Comparison of ENCODE assay signal across 8 cellular contexts in the genomic region with DNA sequence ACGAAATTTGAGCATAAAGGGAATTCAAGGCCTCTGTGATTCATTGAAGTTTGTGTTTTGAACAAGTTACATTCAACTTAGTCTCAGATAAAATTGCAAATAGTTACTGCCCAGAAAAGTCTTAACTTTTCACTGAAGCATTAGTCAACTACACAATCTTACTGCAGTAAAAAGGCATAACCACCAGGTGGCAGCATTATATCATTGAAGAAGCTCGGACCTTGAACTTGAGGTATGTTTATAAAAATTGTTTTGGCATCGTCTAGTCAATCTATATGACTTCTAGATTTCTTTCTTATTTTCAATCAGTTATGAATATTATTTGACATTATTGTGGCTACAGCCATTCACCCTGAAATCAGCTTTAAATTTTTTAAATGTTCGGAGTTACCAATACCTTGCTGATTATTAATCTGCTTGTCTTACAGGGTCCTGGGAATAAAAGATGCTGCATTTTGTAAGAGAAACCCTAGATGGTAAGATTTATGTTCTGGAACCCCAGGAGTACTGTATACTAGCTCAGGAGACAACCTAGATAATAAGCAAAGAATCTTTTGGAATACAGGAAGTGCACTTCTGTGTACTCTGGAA.
DNase-seq lines count a peak whose midpoint lies in the region; ATAC-seq and TF ChIP-seq lines count a peak whose summit lies in the region.

No MANE protein-coding gene starts in this region.

- no peak overlapping the region for H3K4me2 ChIP-seq in SU-DHL-6 (ENCODE audit: low read depth, low read length, poor library complexity, severe bottlenecking)

- no peak for TF ChIP-seq POLR2A in suprapubic skin (IDR thresholded peaks at IDR 0.05)

- no peak for TF ChIP-seq EP300 in suprapubic skin (IDR thresholded peaks at IDR 0.05)

- H3K27ac Mint-ChIP-seq in chondrocyte (ENCODE audit: unreplicated experiment) = no peak overlapping the region

- H3K36me3 ChIP-seq in SU-DHL-6 (ENCODE audit: low read length) = no peaks in the 10 kb centered on the region
- no peaks in the 10 kb centered on the region for H3K36me3 ChIP-seq in liver (ENCODE audit: control insufficient read depth in 4 of 4, insufficient read depth in 3 of 4, low read depth in 1 of 4, low read length in 3 of 4)
- H3K36me3 ChIP-seq in suprapubic skin = no peaks in the 10 kb centered on the region

- H3K27me3 ChIP-seq in SU-DHL-6 (ENCODE audit: low read length) (no peaks in the 10 kb centered on the region), liver (ENCODE audit: control insufficient read depth in 4 of 4, insufficient read depth in 4 of 4, low read length in 3 of 4) (no peaks in the 10 kb centered on the region), suprapubic skin (no peaks in the 10 kb centered on the region)

- H3K4me3 Mint-ChIP-seq in chondrocyte (ENCODE audit: unreplicated experiment) = no peak overlapping the region

- WGBS in liver = 23% methylated on average over 4 of the region's 4 CpGs
- 30% methylated on average over 4 of the region's 4 CpGs for WGBS in suprapubic skin

- H3K36me3 Mint-ChIP-seq in chondrocyte (ENCODE audit: low read depth) = no peaks in the 10 kb centered on the region

- peaks cover 27% of the 10 kb centered on the region for H3K4me1 Mint-ChIP-seq in chondrocyte (ENCODE audit: low read depth)

- H3K4me3 ChIP-seq in SU-DHL-6 (ENCODE audit: insufficient read depth, low read length, poor library complexity, severe bottlenecking) (no peak overlapping the region), liver (ENCODE audit: low read depth in 1 of 3, low read length in 3 of 3) (no peak overlapping the region), suprapubic skin (no peak overlapping the region)

- H3K27me3 Mint-ChIP-seq in chondrocyte (ENCODE audit: low read depth) = no peaks in the 10 kb centered on the region

- no peaks in the 10 kb centered on the region for H3K9me2 ChIP-seq in SU-DHL-6 (replicated peaks; ENCODE audit: insufficient read depth, low read length)

- no peaks in the 10 kb centered on the region for H3K79me2 ChIP-seq in SU-DHL-6 (ENCODE audit: insufficient read depth, low read length)

- ATAC-seq in GM19372 (IDR thresholded peaks at IDR 0.05; ENCODE audit: low read depth, unreplicated experiment) = peak; percentile 69

- H2AFZ ChIP-seq in SU-DHL-6 (ENCODE audit: low read depth, low read length, severe bottlenecking) = no peak overlapping the region

- no peaks in the 10 kb centered on the region for H4K20me1 ChIP-seq in SU-DHL-6 (ENCODE audit: low read depth, low read length)

- peak; percentile 93 to 95 for TF ChIP-seq RAD21 in liver (IDR thresholded peaks at IDR 0.05)

- DNase-seq in DMS114 treated with DMSO at 0.1 percent for 48 hours (lab: John Stamatoyannopoulos, UW; ENCODE audit: unreplicated experiment) (peak; percentile 71), LoVo (ENCODE audit: low spot score) (peak; percentile 77), chondrocyte (ENCODE audit: low spot score) (no peak), suprapubic skin (ENCODE audit: low spot score in 2 of 2) (no peak), islet precursor cell (no peak)

- H3K4me1 ChIP-seq in liver (ENCODE audit: control insufficient read depth in 4 of 4, insufficient read depth in 4 of 4, low read length in 3 of 4) = peaks cover 0 to 8% (median 4%) of the 10 kb centered on the region in 4 donors
- H3K4me1 ChIP-seq in suprapubic skin = peaks cover 6% of the 10 kb centered on the region

- no peaks in the 10 kb centered on the region for H3K9me3 ChIP-seq in SU-DHL-6 (ENCODE audit: insufficient read depth, low read length)
- H3K9me3 ChIP-seq in liver (ENCODE audit: control insufficient read depth in 4 of 4, low read length in 3 of 4) = no peaks in the 10 kb centered on the region
- H3K9me3 ChIP-seq in suprapubic skin = no peaks in the 10 kb centered on the region

- peak; percentile 73 for TF ChIP-seq CTCF in SU-DHL-6 (IDR thresholded peaks at IDR 0.05; ENCODE audit: insufficient read depth, low read length, poor library complexity, severe bottlenecking)
- peak; percentile 94 for TF ChIP-seq CTCF in chondrocyte (IDR thresholded peaks at IDR 0.05)
- peak; percentile 83 for TF ChIP-seq CTCF in liver (IDR thresholded peaks at IDR 0.05; ENCODE audit: low read depth, low read length, missing input control)
- TF ChIP-seq CTCF in suprapubic skin (IDR thresholded peaks at IDR 0.05) = peak; percentile 73 to 79

- no peaks in the 10 kb centered on the region for H3K9me3 Mint-ChIP-seq in chondrocyte (ENCODE audit: low read depth)

- no peaks in the 10 kb centered on the region for H3F3A ChIP-seq in SU-DHL-6 (ENCODE audit: insufficient read depth)

- no peak overlapping the region for H3K27ac ChIP-seq in SU-DHL-6 (ENCODE audit: low read depth, low read length)
- H3K27ac ChIP-seq in liver (ENCODE audit: low read depth in 1 of 2, low read length in 2 of 2) = no peak overlapping the region
- H3K27ac ChIP-seq in suprapubic skin = no peak overlapping the region

- H3K9ac ChIP-seq in SU-DHL-6 (ENCODE audit: low read length) = no peak overlapping the region
- peak overlapping the region in 1 of 2 donors; percentile 54 for H3K9ac ChIP-seq in liver (ENCODE audit: low read depth in 1 of 2, low read length in 2 of 2)

TF ChIP-seq in liver, 16 proteins besides CTCF, POLR2A, EP300 and RAD21:
- TF ChIP-seq HNF4A (conservative IDR thresholded peaks at IDR 0.05) (peak; percentile 61 to 81), HNF4G (IDR thresholded peaks at IDR 0.05) (peak; percentile 21), YY1 (IDR thresholded peaks at IDR 0.05) (no peak)
- TF ChIP-seq, protein P1, sequence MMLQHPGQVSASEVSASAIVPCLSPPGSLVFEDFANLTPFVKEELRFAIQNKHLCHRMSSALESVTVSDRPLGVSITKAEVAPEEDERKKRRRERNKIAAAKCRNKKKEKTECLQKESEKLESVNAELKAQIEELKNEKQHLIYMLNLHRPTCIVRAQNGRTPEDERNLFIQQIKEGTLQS (IDR thresholded peaks at IDR 0.05) = no peak
- TF ChIP-seq, protein P2, sequence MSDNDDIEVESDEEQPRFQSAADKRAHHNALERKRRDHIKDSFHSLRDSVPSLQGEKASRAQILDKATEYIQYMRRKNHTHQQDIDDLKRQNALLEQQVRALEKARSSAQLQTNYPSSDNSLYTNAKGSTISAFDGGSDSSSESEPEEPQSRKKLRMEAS (IDR thresholded peaks at IDR 0.05) = no peak
TF ChIP-seq in liver: peak in this region for 2.

Comparison
In these comparisons a context has a peak if more than half of its experiments do, and no peak if none do; other contexts are left out.
1. DNase-seq: peak in DMS114 treated with DMSO at 0.1 percent for 48 hours (single experiment) and LoVo (single experiment); none in chondrocyte (single experiment), suprapubic skin (0 of 2) and islet precursor cell (single experiment).
2. Peak in every context shown above with its lines, with median percentiles within 50 percentile points of each other: CTCF ChIP-seq.